10 cellular contexts compared by ENCODE assay signal in genomic region chr16:23155445-23156049, GRCh38. TPM values are rescaled to one million over a fixed set of nuclear protein-coding genes. Genes with fewer than 3 reads are reported as not detected.
A peak's percentile ranks its signal among the peaks of the same experiment; 100 is the strongest.
DNase-seq lines count a peak whose midpoint lies in the region; ATAC-seq and TF ChIP-seq lines count a peak whose summit lies in the region.
"Had no signal": no experiment of that assay in that cellular context is flagged by ENCODE, and none has a peak within 500 bp of the region (broad histone marks: within the 10 kb centered on the region; RNA-seq: fewer than 3 reads in every experiment).

No MANE protein-coding gene starts in this region.

- no peaks in the 10 kb centered on the region for H3K9me2 ChIP-seq in HCT116 (ENCODE audit: insufficient read depth)

- intact Hi-C loops in HCT116 (cut with micrococcal nuclease) = no loop called here
- intact Hi-C loops in posterior cingulate gyrus (cut with DNase I) = no loop called here

- BruUV-seq in HCT116 (replicated peaks; lab: Mats Ljungman, UMichigan) = no TSS peak

- H3K36me3 ChIP-seq in HCT116 (ENCODE audit: control insufficient read depth in 1 of 2, insufficient read depth in 2 of 2, low read length in 2 of 2) (no peaks in the 10 kb centered on the region), kidney epithelial cell (ENCODE audit: control insufficient read depth, insufficient read depth, low read length) (no peaks in the 10 kb centered on the region)

- RAD21 ChIA-PET in HCT116 (lab: Charles Lee; ENCODE audit: low non-redundant PET in 1 of 2, low total read pairs in 2 of 2, uncharacterized antibody in 2 of 2, unreplicated experiment in 2 of 2) = no interaction called here

- CTCF ChIA-PET in HCT116 (lab: Charles Lee) = no interaction called here

- peak overlapping the region; percentile 98 for H2AFZ ChIP-seq in HCT116 (ENCODE audit: low read depth, low read length, poor library complexity, severe bottlenecking)

- no peak overlapping the region for H3K9ac ChIP-seq in HCT116 (ENCODE audit: low read length)

- H3K9me3 ChIP-seq in HCT116 (ENCODE audit: control insufficient read depth in 1 of 2, insufficient read depth in 1 of 2, low read depth in 1 of 2, low read length in 2 of 2) = no peaks in the 10 kb centered on the region

- POLR2A ChIA-PET in HCT116 (lab: Charles Lee) = no interaction called here

- peak; percentile 44 for TF ChIP-seq CTCF in C4-2B (conservative IDR thresholded peaks at IDR 0.05)
- peak; percentile 25 to 65 (median 60); a peak in 4 of 6 replicates for TF ChIP-seq CTCF in HCT116 (IDR thresholded peaks at IDR 0.05 in 2 of 3, conservative IDR thresholded peaks at IDR 0.05 in 1 of 3; ENCODE audit: borderline replicate concordance in 1 of 3, insufficient read depth in 1 of 3, low read depth in 2 of 3, low read length in 2 of 3)
- peak; percentile 45 for TF ChIP-seq CTCF in kidney epithelial cell (IDR thresholded peaks at IDR 0.05; ENCODE audit: insufficient read depth, low read length, poor library complexity, severe bottlenecking)
- no peak for TF ChIP-seq CTCF in omental fat pad (IDR thresholded peaks at IDR 0.05)

- peak; percentile 21 for DNase-seq in HCT116 (ENCODE audit: low read depth, low spot score)
- peak; percentile 8 for DNase-seq in amniotic epithelial cell (ENCODE audit: low read depth)
- no peak for DNase-seq in kidney epithelial cell (ENCODE audit: low read depth)
- no peak for DNase-seq in omental fat pad (ENCODE audit: low spot score)
- DNase-seq in NCI-H1105 (lab: John Stamatoyannopoulos, UW) = no peak
- DNase-seq in posterior cingulate gyrus = no peak
- DNase-seq: mammary epithelial cell, T1000 had no signal

- H3K4me2 ChIP-seq in HCT116 (ENCODE audit: low read length) = peak overlapping the region; percentile 45

- H3K27me3 ChIP-seq in HCT116 (ENCODE audit: insufficient read depth, low read length) (no peaks in the 10 kb centered on the region), kidney epithelial cell (ENCODE audit: control insufficient read depth, insufficient read depth, low read length) (no peaks in the 10 kb centered on the region)

- H3K4me1 ChIP-seq in HCT116 (ENCODE audit: control insufficient read depth in 1 of 2, insufficient read depth in 2 of 2, low read length in 2 of 2) = peaks cover 0 to 5% of the 10 kb centered on the region in 2 experiments; a peak in 2 of 4 replicates

- peak; percentile 40; the same call in 1 of the 2 replicates for TF ChIP-seq RAD21 in HCT116 (IDR thresholded peaks at IDR 0.05; ENCODE audit: low read depth)

- H3K4me3 ChIP-seq in HCT116 (replicated peaks in 1 of 2; ENCODE audit: low read depth in 1 of 2, low read length in 2 of 2) (no peak overlapping the region), kidney epithelial cell (ENCODE audit: low read depth, low read length) (no peak overlapping the region)

- H4K20me1 ChIP-seq in HCT116 (ENCODE audit: insufficient read depth) = no peaks in the 10 kb centered on the region

- TF ChIP-seq POLR2A in HCT116 (IDR thresholded peaks at IDR 0.05; ENCODE audit: borderline replicate concordance, extremely low read depth, insufficient read depth, insufficient read length) = no peak

- ATAC-seq in HCT116 (peak; percentile 99), omental fat pad (ENCODE audit: low FRiP score) (no peak), GM21723 (IDR thresholded peaks at IDR 0.05; ENCODE audit: unreplicated experiment) (no peak)

- H3K79me2 ChIP-seq in HCT116 (ENCODE audit: insufficient read depth, low read length) = no peaks in the 10 kb centered on the region

- H3K27ac ChIP-seq in C4-2B (no peak overlapping the region), HCT116 (ENCODE audit: low read depth, low read length) (no peak overlapping the region)

TF ChIP-seq in HCT116, 20 proteins besides CTCF, POLR2A, EP300 and RAD21:
- TF ChIP-seq CBX3 (IDR thresholded peaks at IDR 0.05; ENCODE audit: low read depth) = 0 out of 2 replicates have a peak, but pooled peaks have one; percentile 24
- TF ChIP-seq ELF1 (IDR thresholded peaks at IDR 0.05; ENCODE audit: borderline replicate concordance, low read depth) = no peak
TF ChIP-seq in HCT116: peak in this region for 1.

RNA-seq across cellular contexts. Expression of gene USP31, which starts 6.3 kb away (rescaled TPM):
- total RNA-seq in HCT116 (2021; ENCODE audit: unreplicated experiment) = 12.2 TPM
- 2.9 and 3.1 TPM in 2 replicates for polyA plus RNA-seq in HCT116 (2012)
- total RNA-seq in kidney epithelial cell = 15.1 and 16.1 TPM in 2 replicates
- 10 to 100 TPM; 12.7 to 17.5 (median 15.9) TPM for total RNA-seq in omental fat pad

RNA-seq across cellular contexts. Expression of gene SCNN1G, which starts 27.0 kb away (rescaled TPM):
- total RNA-seq in HCT116 (2021; ENCODE audit: unreplicated experiment) (not detected), kidney epithelial cell (not detected in 2 replicates), omental fat pad (not detected)
- polyA plus RNA-seq in HCT116 (2012) = not detected in 2 replicates

Comparison
In these comparisons a context has a peak if more than half of its experiments do, and no peak if none do; other contexts are left out.
1. CTCF ChIP-seq: peak in C4-2B (single experiment), HCT116 (3 of 3) and kidney epithelial cell (single experiment); none in omental fat pad (0 of 3).
2. DNase-seq: peak in HCT116 (single experiment) and amniotic epithelial cell (single experiment); none in kidney epithelial cell (single experiment), omental fat pad (single experiment), NCI-H1105 (single experiment) and posterior cingulate gyrus (0 of 10).